Comparison of ENCODE assay signal across 8 cellular contexts in genomic region chr5:65034782-65035181, GRCh38.
A peak's percentile ranks its signal among the peaks of the same experiment; 100 is the strongest.
DNase-seq lines count a peak whose midpoint lies in the region; ATAC-seq and TF ChIP-seq lines count a peak whose summit lies in the region.

No MANE protein-coding gene starts in this region.

- H3K4me3 ChIP-seq in Karpas-422 (ENCODE audit: low read length) = peak overlapping the region; percentile 61; the same call in 1 of the 2 replicates
- H3K4me3 ChIP-seq in breast epithelium = peak overlapping the region; percentile 66 to 68 (median 67)
- peak overlapping the region; percentile 59 for H3K4me3 ChIP-seq in mononuclear cell (ENCODE audit: low read length)

- no peak for TF ChIP-seq POLR2A in breast epithelium (IDR thresholded peaks at IDR 0.05)

- intact Hi-C loops in breast epithelium (cut with DNase I; ENCODE audit: low total_unique reads) = no loop called here

- no peak for TF ChIP-seq CTCF in C4-2B (conservative IDR thresholded peaks at IDR 0.05)
- TF ChIP-seq CTCF in breast epithelium (IDR thresholded peaks at IDR 0.05) = no peak

- H3K9me3 ChIP-seq in Karpas-422 (ENCODE audit: low read length) (no peaks in the 10 kb centered on the region), breast epithelium (no peaks in the 10 kb centered on the region), mononuclear cell (ENCODE audit: low read depth, low read length) (no peaks in the 10 kb centered on the region)

- H2AFZ ChIP-seq in Karpas-422 (ENCODE audit: low read length) = peak overlapping the region; percentile 84; the same call in 1 of the 2 replicates

- H3K79me2 ChIP-seq in Karpas-422 (ENCODE audit: low read length) = no peaks in the 10 kb centered on the region

- peak overlapping the region; percentile 61; the same call in 1 of the 2 replicates for H3K9ac ChIP-seq in Karpas-422 (ENCODE audit: low read length)

- peak overlapping the region; percentile 63 for H3K4me2 ChIP-seq in Karpas-422 (ENCODE audit: low read depth, low read length, poor library complexity, severe bottlenecking)

- peak overlapping the region; percentile 82 for H3K27ac ChIP-seq in C4-2B
- no peak overlapping the region for H3K27ac ChIP-seq in Karpas-422 (ENCODE audit: low read length)
- peak overlapping the region; percentile 92 to 95 for H3K27ac ChIP-seq in breast epithelium

- DNase-seq in Karpas-422 = no peak
- DNase-seq in breast epithelium (ENCODE audit: low spot score in 2 of 2) = no peak
- DNase-seq in NOMO-1 treated with DMSO at 0.1 percent for 48 hours (lab: John Stamatoyannopoulos, UW; ENCODE audit: unreplicated experiment) = no peak
- DNase-seq in mesenteric fat pad (ENCODE audit: low spot score) = no peak

- H3K27me3 ChIP-seq in Karpas-422 (ENCODE audit: low read length) = no peaks in the 10 kb centered on the region
- H3K27me3 ChIP-seq in breast epithelium = no peaks in the 10 kb centered on the region
- no peaks in the 10 kb centered on the region for H3K27me3 ChIP-seq in mononuclear cell (ENCODE audit: insufficient read depth, low read length)

- no peaks in the 10 kb centered on the region for H4K20me1 ChIP-seq in Karpas-422 (ENCODE audit: insufficient read depth, low read depth, low read length)

- no peaks in the 10 kb centered on the region for H3K36me3 ChIP-seq in Karpas-422 (ENCODE audit: insufficient read depth, low read length)
- no peaks in the 10 kb centered on the region for H3K36me3 ChIP-seq in breast epithelium

- H3K4me1 ChIP-seq in Karpas-422 (ENCODE audit: low read length) (peaks cover 14% of the 10 kb centered on the region), breast epithelium (no peaks in the 10 kb centered on the region), mononuclear cell (ENCODE audit: insufficient read depth, low read length) (peaks cover 16% of the 10 kb centered on the region)

- ATAC-seq in HG03442 (IDR thresholded peaks at IDR 0.05; ENCODE audit: unreplicated experiment) (no peak), HG03039 (IDR thresholded peaks at IDR 0.05; ENCODE audit: unreplicated experiment) (no peak)

- H3K9me2 ChIP-seq in Karpas-422 (replicated peaks; ENCODE audit: insufficient read depth, low read length) = no peaks in the 10 kb centered on the region
